ENCODE assay signal across 1 cellular context in the genomic region with DNA sequence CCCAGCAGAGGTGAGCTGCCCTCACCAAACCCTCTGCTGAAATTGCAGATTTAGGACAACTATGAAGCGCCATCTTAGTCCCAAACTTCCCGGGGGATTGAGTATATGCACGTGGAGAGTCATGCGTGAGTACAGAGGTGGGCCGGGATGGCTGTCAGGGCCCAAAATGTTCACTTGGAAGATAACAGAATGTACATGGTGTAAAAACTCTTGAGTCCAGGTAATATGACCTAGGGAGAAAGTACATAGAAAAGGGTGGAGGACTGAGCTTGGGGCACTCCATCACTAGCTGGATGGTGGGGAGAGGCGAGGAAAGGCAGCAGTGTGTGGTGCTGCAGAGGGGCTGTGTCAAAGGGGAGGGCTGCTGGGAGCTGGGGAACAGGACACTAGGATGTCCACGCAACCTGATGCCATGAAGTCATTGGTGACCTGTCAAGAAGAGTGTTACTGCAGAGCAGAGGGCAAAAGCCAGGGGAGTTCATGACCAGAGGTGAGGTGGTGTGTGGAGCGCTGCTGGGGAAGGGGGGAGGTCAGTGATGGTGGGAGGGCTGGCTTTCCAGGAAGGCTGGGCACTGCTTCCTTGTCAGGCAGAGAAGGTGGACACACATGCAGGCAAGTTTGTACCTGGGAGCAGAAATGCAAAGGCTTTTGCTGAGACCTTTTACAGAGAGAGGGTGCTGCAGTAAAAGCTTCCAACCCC.
TF ChIP-seq lines count a peak whose summit lies in the region.

No MANE protein-coding gene starts in this region.

TF ChIP-seq in H1, 55 proteins besides CTCF, POLR2A, EP300 and RAD21 (continued from another document):
- TF ChIP-seq RFX5 (IDR thresholded peaks at IDR 0.05; ENCODE audit: borderline replicate concordance, low read depth, low read length) = no peak
- TF ChIP-seq BRCA1 (IDR thresholded peaks at IDR 0.05; ENCODE audit: low read depth, low read length) = no peak
- no peak for TF ChIP-seq EGR1 (IDR thresholded peaks at IDR 0.05; ENCODE audit: borderline replicate concordance, low read depth, low read length)
- no peak for TF ChIP-seq BACH1 (IDR thresholded peaks at IDR 0.05; ENCODE audit: low read length)
- TF ChIP-seq NANOG (IDR thresholded peaks at IDR 0.05; ENCODE audit: insufficient read depth, low read depth, low read length, poor library complexity, severe bottlenecking) = no peak
- no peak for TF ChIP-seq TBP (IDR thresholded peaks at IDR 0.05; ENCODE audit: low read depth, low read length)
- no peak for TF ChIP-seq CEBPB (IDR thresholded peaks at IDR 0.05; ENCODE audit: low read depth, low read length)
- TF ChIP-seq FOSL1 (IDR thresholded peaks at IDR 0.05; ENCODE audit: insufficient read depth, low read depth, low read length) = no peak
- no peak for TF ChIP-seq NRF1 (IDR thresholded peaks at IDR 0.05; ENCODE audit: low read depth, low read length)
- TF ChIP-seq CHD2 (IDR thresholded peaks at IDR 0.05; ENCODE audit: low read length) = no peak
- no peak for TF ChIP-seq TEAD4 (IDR thresholded peaks at IDR 0.05; ENCODE audit: low read depth, low read length)
- no peak for TF ChIP-seq RXRA (IDR thresholded peaks at IDR 0.05; ENCODE audit: insufficient read depth, low read depth, low read length)
